Comparison of ENCODE assay signal across 17 cellular contexts in genomic region chr2:102661846-102662245, GRCh38. TPM values are rescaled to one million over a fixed set of nuclear protein-coding genes. Genes with fewer than 3 reads are reported as not detected.
DNase-seq lines count a peak whose midpoint lies in the region; ATAC-seq and TF ChIP-seq lines count a peak whose summit lies in the region.
"Had no signal": no experiment of that assay in that cellular context is flagged by ENCODE, and none has a peak within 500 bp of the region (broad histone marks: within the 10 kb centered on the region; RNA-seq: fewer than 3 reads in every experiment).

No MANE protein-coding gene starts in this region.

- no peak for DNase-seq in stimulated activated naive CD8-positive, alpha-beta T cell treated with anti-CD3 and anti-CD28 coated beads, Interleukin-15, amount 100 ng/mL, for 72 hours
- peak; percentile 71 for DNase-seq in SW480 (ENCODE audit: low spot score)
- no peak for DNase-seq in mesothelial cell of epicardium (ENCODE audit: low spot score in 2 of 2, unreplicated experiment in 2 of 2)
- no peak for DNase-seq in type B pancreatic cell (ENCODE audit: extremely low spot score, unreplicated experiment)
- DNase-seq in HK-2 (ENCODE audit: unreplicated experiment) = no peak
- DNase-seq in nephron progenitor cell = no peak
- DNase-seq in OCI-M1 (lab: John Stamatoyannopoulos, UW) = no peak
- DNase-seq: GDM1, Karpas-422, NCI-H1436 treated with DMSO at 0.1 percent for 48 hours, NCI-H2029, NCI-H2171 treated with DMSO at 0.1 percent for 48 hours, NCI-H446, NCI-H774 had no signal

- H3K36me3 Mint-ChIP-seq in stimulated activated naive CD8-positive, alpha-beta T cell treated with anti-CD3 and anti-CD28 coated beads, Interleukin-15, Interleukin-2, amounts not matched to agents 100 ng/mL and 50 ng/mL, for 24 hours (ENCODE audit: low read depth) = no peaks in the 10 kb centered on the region
- H3K36me3 Mint-ChIP-seq in mesothelial cell of epicardium (no peaks in the 10 kb centered on the region), type B pancreatic cell (peaks cover 4% of the 10 kb centered on the region), nephron progenitor cell (ENCODE audit: low read depth) (no peaks in the 10 kb centered on the region)
- H3K36me3 Mint-ChIP-seq: CD14-positive monocyte, IgD-negative memory B cell had no signal

- TF ChIP-seq CTCF in mesothelial cell of epicardium (IDR thresholded peaks at IDR 0.05; ENCODE audit: unreplicated experiment) (no peak), type B pancreatic cell (conservative IDR thresholded peaks at IDR 0.05) (no peak), nephron progenitor cell (IDR thresholded peaks at IDR 0.05) (no peak)

- H3K27ac Mint-ChIP-seq in stimulated activated naive CD8-positive, alpha-beta T cell treated with anti-CD3 and anti-CD28 coated beads, Interleukin-15, Interleukin-2, amounts not matched to agents 100 ng/mL and 50 ng/mL, for 24 hours = peak overlapping the region; percentile 17
- no peak overlapping the region for H3K27ac Mint-ChIP-seq in stimulated activated naive CD8-positive, alpha-beta T cell treated with anti-CD3 and anti-CD28 coated beads, Interleukin-15, amount 100 ng/mL, for 72 hours
- H3K27ac Mint-ChIP-seq in mesothelial cell of epicardium (peak overlapping the region; percentile 13), type B pancreatic cell (peak overlapping the region; percentile 66), nephron progenitor cell (no peak overlapping the region)
- H3K27ac Mint-ChIP-seq: CD14-positive monocyte had no signal

- no peak for ATAC-seq in stimulated activated naive CD8-positive, alpha-beta T cell treated with anti-CD3 and anti-CD28 coated beads, Interleukin-15, amount 100 ng/mL, for 72 hours

- peaks cover 11% of the 10 kb centered on the region for H3K27me3 Mint-ChIP-seq in stimulated activated naive CD8-positive, alpha-beta T cell treated with anti-CD3 and anti-CD28 coated beads, Interleukin-15, Interleukin-2, amounts not matched to agents 100 ng/mL and 50 ng/mL, for 24 hours
- H3K27me3 Mint-ChIP-seq in stimulated activated naive CD8-positive, alpha-beta T cell treated with anti-CD3 and anti-CD28 coated beads, Interleukin-15, amount 100 ng/mL, for 72 hours = peaks cover 8% of the 10 kb centered on the region
- H3K27me3 Mint-ChIP-seq in mesothelial cell of epicardium (ENCODE audit: low read depth) (peaks cover 4% of the 10 kb centered on the region), type B pancreatic cell (peaks cover 3% of the 10 kb centered on the region), nephron progenitor cell (ENCODE audit: low read depth, poor library complexity) (no peaks in the 10 kb centered on the region)

- H3K4me1 Mint-ChIP-seq in stimulated activated naive CD8-positive, alpha-beta T cell treated with anti-CD3 and anti-CD28 coated beads, Interleukin-15, Interleukin-2, amounts not matched to agents 100 ng/mL and 50 ng/mL, for 24 hours (ENCODE audit: low read depth) = peaks cover 50% of the 10 kb centered on the region
- peaks cover 49% of the 10 kb centered on the region for H3K4me1 Mint-ChIP-seq in stimulated activated naive CD8-positive, alpha-beta T cell treated with anti-CD3 and anti-CD28 coated beads, Interleukin-15, amount 100 ng/mL, for 72 hours
- H3K4me1 Mint-ChIP-seq in mesothelial cell of epicardium (peaks cover 12% of the 10 kb centered on the region), type B pancreatic cell (ENCODE audit: unreplicated experiment) (peaks cover 6% of the 10 kb centered on the region), nephron progenitor cell (peaks cover 3% of the 10 kb centered on the region)

- H3K4me3 Mint-ChIP-seq in stimulated activated naive CD8-positive, alpha-beta T cell treated with anti-CD3 and anti-CD28 coated beads, Interleukin-15, Interleukin-2, amounts not matched to agents 100 ng/mL and 50 ng/mL, for 24 hours = no peak overlapping the region
- no peak overlapping the region for H3K4me3 Mint-ChIP-seq in stimulated activated naive CD8-positive, alpha-beta T cell treated with anti-CD3 and anti-CD28 coated beads, Interleukin-15, amount 100 ng/mL, for 72 hours
- no peak overlapping the region for H3K4me3 Mint-ChIP-seq in mesothelial cell of epicardium
- no peak overlapping the region for H3K4me3 Mint-ChIP-seq in type B pancreatic cell
- no peak overlapping the region for H3K4me3 Mint-ChIP-seq in nephron progenitor cell
- H3K4me3 Mint-ChIP-seq: CD14-positive monocyte had no signal

- no peaks in the 10 kb centered on the region for H3K9me3 Mint-ChIP-seq in stimulated activated naive CD8-positive, alpha-beta T cell treated with anti-CD3 and anti-CD28 coated beads, Interleukin-15, Interleukin-2, amounts not matched to agents 100 ng/mL and 50 ng/mL, for 24 hours
- no peaks in the 10 kb centered on the region for H3K9me3 Mint-ChIP-seq in stimulated activated naive CD8-positive, alpha-beta T cell treated with anti-CD3 and anti-CD28 coated beads, Interleukin-15, amount 100 ng/mL, for 72 hours
- H3K9me3 Mint-ChIP-seq in mesothelial cell of epicardium (no peaks in the 10 kb centered on the region), type B pancreatic cell (peaks cover 9% of the 10 kb centered on the region), nephron progenitor cell (no peaks in the 10 kb centered on the region)

RNA-seq across cellular contexts. Expression of gene SLC9A2, which starts 42.5 kb away (rescaled TPM):
- total RNA-seq in mesothelial cell of epicardium = 0.04 TPM in 1 of 3 replicates, not detected in the others
- 6.3 and 10.0 TPM in 2 replicates for total RNA-seq in type B pancreatic cell (ENCODE audit: low replicate concordance)

Comparison
In these comparisons a context has a peak if more than half of its experiments do, and no peak if none do; other contexts are left out.
1. H3K27ac Mint-ChIP-seq: peak in stimulated activated naive CD8-positive, alpha-beta T cell treated with anti-CD3 and anti-CD28 coated beads, Interleukin-15, Interleukin-2, amounts not matched to agents 100 ng/mL and 50 ng/mL, for 24 hours (single experiment), mesothelial cell of epicardium (single experiment) and type B pancreatic cell (single experiment); none in stimulated activated naive CD8-positive, alpha-beta T cell treated with anti-CD3 and anti-CD28 coated beads, Interleukin-15, amount 100 ng/mL, for 72 hours (0 of 2) and nephron progenitor cell (single experiment).